In genomic region chr6:90251295-90251992, GRCh38 we compare ENCODE assay signal across 10 cellular contexts. TPM values are rescaled to one million over a fixed set of nuclear protein-coding genes. Genes with fewer than 3 reads are reported as not detected.
A peak's percentile ranks its signal among the peaks of the same experiment; 100 is the strongest.
DNase-seq lines count a peak whose midpoint lies in the region; ATAC-seq and TF ChIP-seq lines count a peak whose summit lies in the region.
"Had no signal": no experiment of that assay in that cellular context is flagged by ENCODE, and none has a peak within 500 bp of the region (broad histone marks: within the 10 kb centered on the region; RNA-seq: fewer than 3 reads in every experiment).

No MANE protein-coding gene starts in this region.

- no peak overlapping the region for H2AFZ ChIP-seq in hepatocyte
- H2AFZ ChIP-seq: GM23248 had no signal

- H3K9me2 ChIP-seq in hepatocyte (replicated peaks; ENCODE audit: insufficient read depth), result no peaks in the 10 kb centered on the region

- H3K79me2 ChIP-seq in hepatocyte, result no peaks in the 10 kb centered on the region

- H3K27ac ChIP-seq in hepatocyte, result peak overlapping the region; percentile 0
- no peak overlapping the region for H3K27ac ChIP-seq in coronary artery
- H3K27ac ChIP-seq: GM23248 had no signal

- H3K36me3 ChIP-seq in hepatocyte (replicated peaks; ENCODE audit: insufficient read depth, low read depth), result no peaks in the 10 kb centered on the region

- no peak for DNase-seq in hepatocyte (ENCODE audit: low spot score)
- no peak for DNase-seq in left lobe of liver (ENCODE audit: low spot score)
- no peak for DNase-seq in NCI-H1694 (lab: John Stamatoyannopoulos, UW)
- no peak for DNase-seq in coronary artery (ENCODE audit: low spot score)
- DNase-seq: activated CD8-positive, alpha-beta memory T cell treated with anti-CD3 and anti-CD28 coated beads, Interleukin-2, amount 50 U/mL, for 48 hours; GM23248; NCI-H524 had no signal

- 80% methylated on average over 4 of the region's 4 CpGs for WGBS in hepatocyte (ENCODE audit: low lambda C conversion rate, missing lambda C conversion rate)

- no peaks in the 10 kb centered on the region for H4K20me1 ChIP-seq in hepatocyte (ENCODE audit: insufficient read depth, poor library complexity, severe bottlenecking)

- H3K9me3 ChIP-seq in hepatocyte (ENCODE audit: low read depth), result no peaks in the 10 kb centered on the region

- H3K4me3 ChIP-seq in hepatocyte, result no peak overlapping the region
- no peak overlapping the region for H3K4me3 ChIP-seq in coronary artery
- H3K4me3 ChIP-seq: GM23248 had no signal

- peak; percentile 91 for ATAC-seq in GM18870 (IDR thresholded peaks at IDR 0.05; ENCODE audit: unreplicated experiment)
- ATAC-seq in GM21528 (IDR thresholded peaks at IDR 0.05; ENCODE audit: low FRiP score, unreplicated experiment), result peak; percentile 93
- peak; percentile 94 for ATAC-seq in HG03439 (IDR thresholded peaks at IDR 0.05; ENCODE audit: unreplicated experiment)
- ATAC-seq in left lobe of liver, result no peak

- H3K27me3 ChIP-seq in hepatocyte, result no peaks in the 10 kb centered on the region

- TF ChIP-seq CTCF in hepatocyte (IDR thresholded peaks at IDR 0.05; ENCODE audit: poor library complexity) (no peak), coronary artery (IDR thresholded peaks at IDR 0.05) (no peak)

- no peak overlapping the region for H3K4me2 ChIP-seq in hepatocyte

- H3K4me1 ChIP-seq in hepatocyte (ENCODE audit: insufficient read depth), result no peaks in the 10 kb centered on the region

RNA-seq across cellular contexts. Expression of gene BACH2, which starts 45.2 kb away (rescaled TPM):
- total RNA-seq in hepatocyte, result 2.3 and 7.1 TPM in 2 replicates
- polyA plus RNA-seq in hepatocyte, result 2.6 and 3.5 TPM in 2 replicates
- 3.1 TPM for total RNA-seq in left lobe of liver
- polyA plus RNA-seq: GM23248 had no signal
